ENCODE assay signal across 8 cellular contexts in genomic region chr2:68250652-68251186, GRCh38. TPM values are rescaled to one million over a fixed set of nuclear protein-coding genes. Genes with fewer than 3 reads are reported as not detected.
DNase-seq lines count a peak whose midpoint lies in the region; ATAC-seq and TF ChIP-seq lines count a peak whose summit lies in the region.

No MANE protein-coding gene starts in this region.

- DNase-seq in CD4-positive, CD25-positive, alpha-beta regulatory T cell, result no peak
- DNase-seq in NB4 (ENCODE audit: low read depth) (no peak), neural progenitor cell (ENCODE audit: low spot score) (no peak), omental fat pad (ENCODE audit: low spot score) (no peak), nucleus accumbens (lab: John Stamatoyannopoulos, UW) (no peak)
- DNase-seq in effector memory CD4-positive, alpha-beta T cell, result no peak

- no peak for ATAC-seq in CD4-positive, CD25-positive, alpha-beta regulatory T cell (ENCODE audit: low read depth in 2 of 2)
- ATAC-seq in omental fat pad (ENCODE audit: low FRiP score) (no peak), GM21381 (IDR thresholded peaks at IDR 0.05; ENCODE audit: unreplicated experiment) (no peak), HG02623 (IDR thresholded peaks at IDR 0.05; ENCODE audit: unreplicated experiment) (no peak)

- H3K9me3 ChIP-seq in CD4-positive, CD25-positive, alpha-beta regulatory T cell (ENCODE audit: control insufficient read depth in 2 of 2, low read length in 2 of 2), result no peaks in the 10 kb centered on the region
- no peaks in the 10 kb centered on the region for H3K9me3 ChIP-seq in effector memory CD4-positive, alpha-beta T cell (ENCODE audit: control insufficient read depth, low read length)
- no peaks in the 10 kb centered on the region for H3K9me3 ChIP-seq in neural progenitor cell (ENCODE audit: low read depth)

- H3K4me3 Mint-ChIP-seq in CD4-positive, CD25-positive, alpha-beta regulatory T cell, result peak overlapping the region; percentile 88 to 96 (median 93)
- H3K4me3 Mint-ChIP-seq in neural progenitor cell, result peak overlapping the region; percentile 95

- H3K4me3 ChIP-seq in CD4-positive, CD25-positive, alpha-beta regulatory T cell (ENCODE audit: low read depth, low read length), result peak overlapping the region; percentile 98
- H3K4me3 ChIP-seq in NB4 (ENCODE audit: low read depth, low read length) (peak overlapping the region; percentile 84), neural progenitor cell (peak overlapping the region; percentile 96)
- peak overlapping the region; percentile 73 for H3K4me3 ChIP-seq in effector memory CD4-positive, alpha-beta T cell (ENCODE audit: insufficient read depth, low read depth, low read length, poor library complexity, severe bottlenecking)

- no peak for TF ChIP-seq POLR2A in NB4 (IDR thresholded peaks at IDR 0.05; ENCODE audit: extremely low read depth, insufficient read length)

- peak overlapping the region; percentile 93 for H3K27ac ChIP-seq in CD4-positive, CD25-positive, alpha-beta regulatory T cell (ENCODE audit: insufficient read depth, low read length, poor library complexity, severe bottlenecking)
- peak overlapping the region; percentile 89 for H3K27ac ChIP-seq in effector memory CD4-positive, alpha-beta T cell (ENCODE audit: insufficient read depth, low read length, poor library complexity, severe bottlenecking)
- H3K27ac ChIP-seq in neural progenitor cell, result peak overlapping the region; percentile 86

- no peaks in the 10 kb centered on the region for H3K36me3 ChIP-seq in CD4-positive, CD25-positive, alpha-beta regulatory T cell (ENCODE audit: control insufficient read depth, insufficient read depth, low read length)
- H3K36me3 ChIP-seq in effector memory CD4-positive, alpha-beta T cell (ENCODE audit: control insufficient read depth, insufficient read depth, low read length), result no peaks in the 10 kb centered on the region
- no peaks in the 10 kb centered on the region for H3K36me3 ChIP-seq in neural progenitor cell

- H3K9me3 Mint-ChIP-seq in CD4-positive, CD25-positive, alpha-beta regulatory T cell, result no peaks in the 10 kb centered on the region
- H3K9me3 Mint-ChIP-seq in neural progenitor cell, result no peaks in the 10 kb centered on the region

- peaks cover 18 to 47% (median 33%) of the 10 kb centered on the region in 4 donors for H3K4me1 Mint-ChIP-seq in CD4-positive, CD25-positive, alpha-beta regulatory T cell
- H3K4me1 Mint-ChIP-seq in neural progenitor cell, result peaks cover 23% of the 10 kb centered on the region

- H3K27ac Mint-ChIP-seq in CD4-positive, CD25-positive, alpha-beta regulatory T cell, result peak overlapping the region; percentile 95 to 99 (median 97)
- peak overlapping the region; percentile 95 for H3K27ac Mint-ChIP-seq in neural progenitor cell

- peak overlapping the region; percentile 74 for H3K4me2 ChIP-seq in neural progenitor cell

- peaks cover 19% of the 10 kb centered on the region for H3K27me3 Mint-ChIP-seq in CD4-positive, CD25-positive, alpha-beta regulatory T cell
- H3K27me3 Mint-ChIP-seq in neural progenitor cell (ENCODE audit: insufficient read depth, low read depth), result peaks cover 4% of the 10 kb centered on the region

- peaks cover 79% of the 10 kb centered on the region for H3K79me2 ChIP-seq in neural progenitor cell (ENCODE audit: low read depth)

- no peaks in the 10 kb centered on the region for H3K36me3 Mint-ChIP-seq in CD4-positive, CD25-positive, alpha-beta regulatory T cell
- H3K36me3 Mint-ChIP-seq in neural progenitor cell, result no peaks in the 10 kb centered on the region

- peak overlapping the region; percentile 24 for H3K9ac ChIP-seq in neural progenitor cell

- H3K4me1 ChIP-seq in CD4-positive, CD25-positive, alpha-beta regulatory T cell (ENCODE audit: control insufficient read depth, insufficient read depth, low read length, poor library complexity, severe bottlenecking), result peaks cover 72% of the 10 kb centered on the region
- peaks cover 48% of the 10 kb centered on the region for H3K4me1 ChIP-seq in effector memory CD4-positive, alpha-beta T cell (ENCODE audit: control insufficient read depth, insufficient read depth, low read length, poor library complexity, severe bottlenecking)
- peaks cover 44% of the 10 kb centered on the region for H3K4me1 ChIP-seq in neural progenitor cell

- no peak overlapping the region for H2AFZ ChIP-seq in neural progenitor cell (replicated peaks)

- TF ChIP-seq CTCF in NB4 (IDR thresholded peaks at IDR 0.05; ENCODE audit: low read depth, low read length), result no peak
- no peak for TF ChIP-seq CTCF in neural progenitor cell (IDR thresholded peaks at IDR 0.05)
- TF ChIP-seq CTCF in omental fat pad (IDR thresholded peaks at IDR 0.05), result no peak

- H4K20me1 ChIP-seq in neural progenitor cell (ENCODE audit: low read depth), result peaks cover 56% of the 10 kb centered on the region

- H3K27me3 ChIP-seq in CD4-positive, CD25-positive, alpha-beta regulatory T cell (ENCODE audit: control insufficient read depth, insufficient read depth, low read length), result no peaks in the 10 kb centered on the region
- no peaks in the 10 kb centered on the region for H3K27me3 ChIP-seq in effector memory CD4-positive, alpha-beta T cell (replicated peaks; ENCODE audit: control insufficient read depth, insufficient read depth, low read length, poor library complexity, severe bottlenecking)
- H3K27me3 ChIP-seq in neural progenitor cell, result no peaks in the 10 kb centered on the region

- peaks cover 17% of the 10 kb centered on the region for H3F3A ChIP-seq in neural progenitor cell (ENCODE audit: low read depth)

RNA-seq across cellular contexts. Expression of gene PPP3R1, which starts 1.6 kb away (rescaled TPM):
- total RNA-seq in CD4-positive, CD25-positive, alpha-beta regulatory T cell, result 68.2 TPM
- polyA plus RNA-seq in CD4-positive, CD25-positive, alpha-beta regulatory T cell, result 1 to 10 TPM; 2.8 to 5.5 (median 3.9) TPM
- total RNA-seq in neural progenitor cell (ENCODE audit: low replicate concordance) (29.1 and 41.4 TPM in 2 replicates), omental fat pad (10 to 100 TPM; 34.0 to 44.9 (median 39.9) TPM)
